ENCODE assay signal across 1 cellular context in the genomic region with DNA sequence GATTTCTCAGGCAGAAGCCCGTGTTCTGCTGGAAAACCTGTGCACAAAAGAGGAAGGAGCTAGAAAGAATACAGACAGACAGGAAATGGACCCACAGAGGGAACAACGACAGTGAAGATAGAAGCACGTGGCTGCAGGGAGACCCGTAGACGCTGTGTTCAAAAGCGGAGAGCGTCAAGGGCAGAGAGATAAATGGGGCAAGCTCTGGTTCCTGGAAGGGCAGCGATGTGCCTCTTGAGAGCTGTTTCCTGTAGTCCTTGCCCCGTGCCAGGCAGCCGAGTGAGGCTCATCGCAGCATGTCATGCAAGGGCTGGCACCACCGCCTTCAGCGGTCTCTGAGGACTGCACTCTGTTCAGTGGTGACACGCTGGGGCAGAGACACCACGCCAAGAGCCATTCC.
TF ChIP-seq lines count a peak whose summit lies in the region.

No MANE protein-coding gene starts in this region.

TF ChIP-seq in GM12878, 131 proteins besides CTCF, POLR2A, EP300 and RAD21 (continued from another document):
- TF ChIP-seq ZNF592 (IDR thresholded peaks at IDR 0.05) (no peak), MAX (IDR thresholded peaks at IDR 0.05; ENCODE audit: low read depth, low read length) (no peak), RBBP5 (conservative IDR thresholded peaks at IDR 0.05) (no peak), MTA3 (IDR thresholded peaks at IDR 0.05; ENCODE audit: borderline replicate concordance, low read length) (no peak), BHLHE40 (IDR thresholded peaks at IDR 0.05; ENCODE audit: borderline replicate concordance in 1 of 2, low read depth in 2 of 2, low read length in 1 of 2) (no peak), HDAC6 (IDR thresholded peaks at IDR 0.05; ENCODE audit: unreplicated experiment) (no peak), POLR2AphosphoS5 (IDR thresholded peaks at IDR 0.05; ENCODE audit: low read length) (no peak), RUNX3 (IDR thresholded peaks at IDR 0.05; ENCODE audit: low read length) (no peak), SIN3A (IDR thresholded peaks at IDR 0.05; ENCODE audit: low read depth, low read length) (no peak), YY1 (IDR thresholded peaks at IDR 0.05; ENCODE audit: low read depth, low read length) (no peak), ZNF622 (IDR thresholded peaks at IDR 0.05) (no peak), REST (IDR thresholded peaks at IDR 0.05; ENCODE audit: low read depth, low read length) (no peak), CREM (IDR thresholded peaks at IDR 0.05; ENCODE audit: low read depth) (no peak)
- TF ChIP-seq, protein P1, sequence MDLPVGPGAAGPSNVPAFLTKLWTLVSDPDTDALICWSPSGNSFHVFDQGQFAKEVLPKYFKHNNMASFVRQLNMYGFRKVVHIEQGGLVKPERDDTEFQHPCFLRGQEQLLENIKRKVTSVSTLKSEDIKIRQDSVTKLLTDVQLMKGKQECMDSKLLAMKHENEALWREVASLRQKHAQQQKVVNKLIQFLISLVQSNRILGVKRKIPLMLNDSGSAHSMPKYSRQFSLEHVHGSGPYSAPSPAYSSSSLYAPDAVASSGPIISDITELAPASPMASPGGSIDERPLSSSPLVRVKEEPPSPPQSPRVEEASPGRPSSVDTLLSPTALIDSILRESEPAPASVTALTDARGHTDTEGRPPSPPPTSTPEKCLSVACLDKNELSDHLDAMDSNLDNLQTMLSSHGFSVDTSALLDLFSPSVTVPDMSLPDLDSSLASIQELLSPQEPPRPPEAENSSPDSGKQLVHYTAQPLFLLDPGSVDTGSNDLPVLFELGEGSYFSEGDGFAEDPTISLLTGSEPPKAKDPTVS (IDR thresholded peaks at IDR 0.05; ENCODE audit: low read depth, low read length): no peak
- TF ChIP-seq, protein P2, sequence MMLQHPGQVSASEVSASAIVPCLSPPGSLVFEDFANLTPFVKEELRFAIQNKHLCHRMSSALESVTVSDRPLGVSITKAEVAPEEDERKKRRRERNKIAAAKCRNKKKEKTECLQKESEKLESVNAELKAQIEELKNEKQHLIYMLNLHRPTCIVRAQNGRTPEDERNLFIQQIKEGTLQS (IDR thresholded peaks at IDR 0.05; ENCODE audit: borderline replicate concordance, extremely low read depth, low read depth, low read length): no peak
